Comparison of ENCODE assay signal across 8 cellular contexts in the genomic region with DNA sequence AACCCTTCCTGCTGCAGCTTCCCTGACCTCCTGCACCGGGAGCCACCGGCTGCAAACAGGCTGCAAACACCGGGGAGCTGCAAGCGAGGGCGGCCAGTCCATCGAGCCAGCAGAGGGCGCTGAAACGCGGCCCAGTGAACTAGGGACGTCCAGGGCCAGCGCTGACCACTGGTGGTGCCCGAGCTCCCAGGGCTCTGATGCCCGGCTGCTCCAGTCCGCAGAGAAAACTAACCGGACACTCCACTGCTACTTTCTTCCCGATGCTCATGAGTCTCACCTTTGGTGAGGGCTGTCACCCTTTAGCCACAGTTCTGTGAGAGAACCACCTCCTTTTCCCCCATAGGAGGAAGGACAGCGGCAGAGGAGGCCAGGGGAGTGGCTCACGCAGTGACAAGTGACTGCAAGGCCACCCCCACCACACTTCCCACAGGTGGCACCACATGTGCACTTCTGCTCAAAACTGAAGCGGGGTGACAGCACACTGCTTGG.
DNase-seq lines count a peak whose midpoint lies in the region; ATAC-seq and TF ChIP-seq lines count a peak whose summit lies in the region.

No MANE protein-coding gene starts in this region.

- peak overlapping the region; percentile 7 for H3K4me3 ChIP-seq in kidney epithelial cell (ENCODE audit: low read depth, low read length)

- no peaks in the 10 kb centered on the region for H3K36me3 ChIP-seq in kidney epithelial cell (ENCODE audit: control insufficient read depth, insufficient read depth, low read length)

- H3K27me3 ChIP-seq in kidney epithelial cell (ENCODE audit: control insufficient read depth, insufficient read depth, low read length), result no peaks in the 10 kb centered on the region

- ATAC-seq in GM21717 (IDR thresholded peaks at IDR 0.05; ENCODE audit: unreplicated experiment) (no peak), GM18517 (IDR thresholded peaks at IDR 0.05; ENCODE audit: unreplicated experiment) (no peak)

- peak; percentile 100 for TF ChIP-seq CTCF in kidney epithelial cell (IDR thresholded peaks at IDR 0.05; ENCODE audit: insufficient read depth, low read length, poor library complexity, severe bottlenecking)

- DNase-seq in GM03348 (ENCODE audit: low spot score) (peak; percentile 93), NCI-H1930 (lab: John Stamatoyannopoulos, UW) (peak; percentile 75 to 90), cerebellar nuclear complex (lab: John Stamatoyannopoulos, UW) (peak; percentile 12 to 56), kidney epithelial cell (ENCODE audit: low read depth) (peak; percentile 19)
- peak; percentile 12 for DNase-seq in activated CD4-positive, CD25-positive, alpha-beta regulatory T cell treated with anti-CD3 and anti-CD28 coated beads, Interleukin-2, amount 50 U/mL, for 16 hours (ENCODE audit: low read depth, low spot score)
- DNase-seq in stimulated activated CD4-positive, alpha-beta T cell treated with anti-CD3 and anti-CD28 coated beads, Interleukin-12 subunit alpha, Interleukin-12 subunit beta, amount 100 ng/mL, for 48 hours (ENCODE audit: low read depth in 2 of 3, low spot score in 1 of 3), result peak; percentile 22 to 35 (median 31)

Comparison
In these comparisons a context has a peak if more than half of its experiments do, and no peak if none do; other contexts are left out.
1. DNase-seq: peak in every context shown above with its lines; median percentile 93 in GM03348; 82 in NCI-H1930; 34 in cerebellar nuclear complex; 31 in stimulated activated CD4-positive, alpha-beta T cell treated with anti-CD3 and anti-CD28 coated beads, Interleukin-12 subunit alpha, Interleukin-12 subunit beta, amount 100 ng/mL, for 48 hours; 19 in kidney epithelial cell; 12 in activated CD4-positive, CD25-positive, alpha-beta regulatory T cell treated with anti-CD3 and anti-CD28 coated beads, Interleukin-2, amount 50 U/mL, for 16 hours.